Comparison of ENCODE assay signal across 32 cellular contexts in genomic region chr2:170270278-170270864, GRCh38.
"Had no signal": no experiment of that assay in that cellular context is flagged by ENCODE, and none has a peak within 500 bp of the region (broad histone marks: within the 10 kb centered on the region; RNA-seq: fewer than 3 reads in every experiment).

No MANE protein-coding gene starts in this region.

- H3K4me3 ChIP-seq: ascending aorta, cardiac muscle cell had no signal

- DNase-seq: activated CD4-positive, alpha-beta memory T cell treated with anti-CD3 and anti-CD28 coated beads, Interleukin-2, amount 10 ng/mL, durations not matched to agents 7 days and 5 days; activated CD4-positive, alpha-beta T cell treated with anti-CD3 and anti-CD28 coated beads for 1 hour; activated CD4-positive, alpha-beta T cell treated with anti-CD3 and anti-CD28 coated beads for 36 hours; activated CD4-positive, alpha-beta T cell treated with anti-CD3 and anti-CD28 coated beads for 48 hours; activated CD4-positive, alpha-beta T cell treated with anti-CD3 and anti-CD28 coated beads, Interleukin-2, amount 10 ng/mL, durations not matched to agents 7 days and 5 days; activated CD4-positive, alpha-beta T cell treated with anti-CD3 and anti-CD28 coated beads, Interleukin-2, amount 50 U/mL, for 48 hours; activated CD4-positive, CD25-positive, alpha-beta regulatory T cell; activated CD8-positive, alpha-beta memory T cell treated with anti-CD3 and anti-CD28 coated beads for 24 hours; activated CD8-positive, alpha-beta memory T cell treated with anti-CD3 and anti-CD28 coated beads, Interleukin-2, amount 10 ng/mL, durations not matched to agents 7 days and 5 days; activated CD8-positive, alpha-beta memory T cell treated with anti-CD3 and anti-CD28 coated beads, Interleukin-2, amount 50 U/mL, for 48 hours; activated CD8-positive, alpha-beta T cell treated with anti-CD3 and anti-CD28 coated beads, Interleukin-2, amount 10 ng/mL, durations not matched to agents 7 days and 5 days; activated effector memory CD4-positive, alpha-beta T cell treated with Interleukin-2 at 50 U/mL for 16 hours; activated gamma-delta T cell; activated naive CD4-positive, alpha-beta T cell treated with anti-CD3 and anti-CD28 coated beads, Interleukin-2, amount 10 ng/mL, durations not matched to agents 7 days and 5 days; activated naive CD4-positive, alpha-beta T cell treated with Interleukin-2 at 50 U/mL for 16 hours; activated naive CD8-positive, alpha-beta T cell treated with anti-CD3 and anti-CD28 coated beads, Interleukin-2, amount 10 ng/mL, durations not matched to agents 7 days and 5 days; activated naive CD8-positive, alpha-beta T cell treated with anti-CD3 and anti-CD28 coated beads, Interleukin-2, amount 50 U/mL, for 24 hours; activated T-cell treated with anti-CD3 and anti-CD28 coated beads, Interleukin-2, amount 50 U/mL, for 24 hours; activated T-cell treated with anti-CD3 and anti-CD28 coated beads, Interleukin-2, amount 50 U/mL, for 48 hours; amygdala; anterior cingulate cortex; caudate nucleus; cerebellar nuclear complex; T-helper 2 cell; T-helper 9 cell; WERI-Rb-1 had no signal

- H3K27me3 ChIP-seq: ascending aorta had no signal

- H3K4me1 ChIP-seq: ascending aorta had no signal

- ATAC-seq: activated CD4-positive, alpha-beta T cell treated with anti-CD3 and anti-CD28 coated beads for 36 hours; activated CD4-positive, CD25-positive, alpha-beta regulatory T cell treated with anti-CD3 and anti-CD28 coated beads, Interleukin-2, amount 50 U/mL, for 24 hours; activated CD8-positive, alpha-beta memory T cell treated with anti-CD3 and anti-CD28 coated beads, Interleukin-2, amount 10 ng/mL, durations not matched to agents 7 days and 5 days; activated CD8-positive, alpha-beta T cell treated with anti-CD3 and anti-CD28 coated beads, Interleukin-2, amount 10 ng/mL, durations not matched to agents 7 days and 5 days; activated naive CD8-positive, alpha-beta T cell treated with anti-CD3 and anti-CD28 coated beads, Interleukin-2, amount 50 U/mL, for 24 hours; WTC11 had no signal

- H3K9me3 ChIP-seq: ascending aorta had no signal

- H3K36me3 ChIP-seq: ascending aorta, cardiac muscle cell, WERI-Rb-1 had no signal

- H3K27ac ChIP-seq: ascending aorta, cardiac muscle cell, WERI-Rb-1 had no signal

- FAIRE-seq: bronchial epithelial cell, TTC549 had no signal
